Comparison of ENCODE assay signal across 8 cellular contexts in genomic region chr12:6943387-6943718, GRCh38.
DNase-seq lines count a peak whose midpoint lies in the region; ATAC-seq and FAIRE-seq lines count a peak whose summit lies in the region.

No MANE protein-coding gene starts in this region.

- DNase-seq in AG08395 (ENCODE audit: low spot score) (peak; percentile 93), NCI-H345 treated with DMSO at 0.1 percent for 48 hours (lab: John Stamatoyannopoulos, UW; ENCODE audit: unreplicated experiment) (peak; percentile 91), kidney glomerular epithelial cell (lab: John Stamatoyannopoulos, UW) (peak; percentile 95)
- DNase-seq in activated CD4-positive, CD25-positive, alpha-beta regulatory T cell treated with anti-CD3 and anti-CD28 coated beads, Interleukin-2, amount 50 U/mL, for 16 hours (ENCODE audit: low read depth, low spot score): peak; percentile 73
- peak; percentile 65 for DNase-seq in stimulated activated CD4-positive, alpha-beta T cell treated with anti-CD3 and anti-CD28 coated beads, Interleukin-12 subunit alpha, Interleukin-12 subunit beta, amount 100 ng/mL, for 4 hours

- ATAC-seq in GM19025 (IDR thresholded peaks at IDR 0.05; ENCODE audit: low read depth, unreplicated experiment) (peak; percentile 12), HG03342 (IDR thresholded peaks at IDR 0.05; ENCODE audit: unreplicated experiment) (peak; percentile 37)

- FAIRE-seq in colon (lab: Jason Lieb, UNC): peak; percentile 84

Comparison
In these comparisons a context has a peak if more than half of its experiments do, and no peak if none do; other contexts are left out.
1. Peak in every context shown above with its lines: DNase-seq and ATAC-seq.